In the genomic region with DNA sequence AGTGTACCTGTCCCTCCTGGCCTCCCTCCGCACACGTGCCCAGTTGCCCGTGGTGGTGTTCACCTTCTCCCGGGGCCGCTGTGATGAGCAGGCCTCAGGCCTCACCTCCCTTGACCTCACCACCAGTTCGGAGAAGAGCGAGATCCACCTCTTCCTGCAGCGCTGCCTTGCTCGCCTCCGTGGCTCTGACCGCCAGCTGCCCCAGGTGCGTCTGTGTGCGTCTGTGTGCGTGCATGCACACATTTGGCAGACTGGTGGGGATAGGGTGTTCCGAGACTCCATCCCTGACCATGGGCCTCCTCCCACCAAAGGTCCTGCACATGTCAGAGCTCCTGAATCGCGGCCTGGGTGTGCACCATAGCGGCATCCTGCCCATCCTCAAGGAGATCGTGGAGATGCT, we compare ENCODE assay signal across 1 cellular context.
TF ChIP-seq lines count a peak whose summit lies in the region.

No MANE protein-coding gene starts in this region.

TF ChIP-seq in HepG2, 621 proteins besides CTCF, POLR2A, EP300 and RAD21:
- TF ChIP-seq SMAD1 (CRISPR knock-in tag; IDR thresholded peaks at IDR 0.05; ENCODE audit: borderline replicate concordance, low read depth) (no peak), RBFOX2 (IDR thresholded peaks at IDR 0.05; ENCODE audit: low read depth, low read length) (0 out of 2 replicates have a peak, but pooled peaks have one; percentile 42), U2AF1 (optimal IDR thresholded peaks at IDR 0.05; ENCODE audit: low read depth, low read length) (no peak), AGO2 (optimal IDR thresholded peaks at IDR 0.05; ENCODE audit: low read depth, low read length) (peak; percentile 40), BHLHE40 (IDR thresholded peaks at IDR 0.05; ENCODE audit: low read length) (no peak), ZNF124 (CRISPR knock-in tag; IDR thresholded peaks at IDR 0.05) (no peak)
- TF ChIP-seq, protein P1, sequence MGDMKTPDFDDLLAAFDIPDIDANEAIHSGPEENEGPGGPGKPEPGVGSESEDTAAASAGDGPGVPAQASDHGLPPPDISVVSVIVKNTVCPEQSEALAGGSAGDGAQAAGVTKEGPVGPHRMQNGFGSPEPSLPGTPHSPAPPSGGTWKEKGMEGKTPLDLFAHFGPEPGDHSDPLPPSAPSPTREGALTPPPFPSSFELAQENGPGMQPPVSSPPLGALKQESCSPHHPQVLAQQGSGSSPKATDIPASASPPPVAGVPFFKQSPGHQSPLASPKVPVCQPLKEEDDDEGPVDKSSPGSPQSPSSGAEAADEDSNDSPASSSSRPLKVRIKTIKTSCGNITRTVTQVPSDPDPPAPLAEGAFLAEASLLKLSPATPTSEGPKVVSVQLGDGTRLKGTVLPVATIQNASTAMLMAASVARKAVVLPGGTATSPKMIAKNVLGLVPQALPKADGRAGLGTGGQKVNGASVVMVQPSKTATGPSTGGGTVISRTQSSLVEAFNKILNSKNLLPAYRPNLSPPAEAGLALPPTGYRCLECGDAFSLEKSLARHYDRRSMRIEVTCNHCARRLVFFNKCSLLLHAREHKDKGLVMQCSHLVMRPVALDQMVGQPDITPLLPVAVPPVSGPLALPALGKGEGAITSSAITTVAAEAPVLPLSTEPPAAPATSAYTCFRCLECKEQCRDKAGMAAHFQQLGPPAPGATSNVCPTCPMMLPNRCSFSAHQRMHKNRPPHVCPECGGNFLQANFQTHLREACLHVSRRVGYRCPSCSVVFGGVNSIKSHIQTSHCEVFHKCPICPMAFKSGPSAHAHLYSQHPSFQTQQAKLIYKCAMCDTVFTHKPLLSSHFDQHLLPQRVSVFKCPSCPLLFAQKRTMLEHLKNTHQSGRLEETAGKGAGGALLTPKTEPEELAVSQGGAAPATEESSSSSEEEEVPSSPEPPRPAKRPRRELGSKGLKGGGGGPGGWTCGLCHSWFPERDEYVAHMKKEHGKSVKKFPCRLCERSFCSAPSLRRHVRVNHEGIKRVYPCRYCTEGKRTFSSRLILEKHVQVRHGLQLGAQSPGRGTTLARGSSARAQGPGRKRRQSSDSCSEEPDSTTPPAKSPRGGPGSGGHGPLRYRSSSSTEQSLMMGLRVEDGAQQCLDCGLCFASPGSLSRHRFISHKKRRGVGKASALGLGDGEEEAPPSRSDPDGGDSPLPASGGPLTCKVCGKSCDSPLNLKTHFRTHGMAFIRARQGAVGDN (CRISPR knock-in tag; IDR thresholded peaks at IDR 0.05): 0 out of 2 replicates have a peak, but pooled peaks have one; percentile 17
